8 cellular contexts compared by ENCODE assay signal in genomic region chrX:133776072-133776471, GRCh38.
DNase-seq lines count a peak whose midpoint lies in the region; ATAC-seq and TF ChIP-seq lines count a peak whose summit lies in the region.

No MANE protein-coding gene starts in this region.

- H3K9me3 ChIP-seq in RWPE2 (ENCODE audit: severe bottlenecking), result no peaks in the 10 kb centered on the region

- no peaks in the 10 kb centered on the region for H3K36me3 Mint-ChIP-seq in chondrocyte (ENCODE audit: low read depth)

- ATAC-seq in RWPE2 (ENCODE audit: low read depth) (no peak), HG03521 (IDR thresholded peaks at IDR 0.05; ENCODE audit: unreplicated experiment) (no peak), GM18907 (IDR thresholded peaks at IDR 0.05; ENCODE audit: unreplicated experiment) (no peak)

- peak; percentile 38 for TF ChIP-seq CTCF in RWPE2 (IDR thresholded peaks at IDR 0.05; ENCODE audit: poor library complexity, severe bottlenecking)
- peak; percentile 83 for TF ChIP-seq CTCF in chondrocyte (IDR thresholded peaks at IDR 0.05)

- H3K27ac Mint-ChIP-seq in chondrocyte (ENCODE audit: unreplicated experiment), result no peak overlapping the region

- no peaks in the 10 kb centered on the region for H3K27me3 Mint-ChIP-seq in chondrocyte (ENCODE audit: low read depth)

- H3K4me3 ChIP-seq in RWPE2 (ENCODE audit: severe bottlenecking), result no peak overlapping the region

- no peaks in the 10 kb centered on the region for H3K36me3 ChIP-seq in RWPE2 (ENCODE audit: low read depth)

- H3K4me3 Mint-ChIP-seq in chondrocyte (ENCODE audit: unreplicated experiment), result no peak overlapping the region

- no peaks in the 10 kb centered on the region for H3K27me3 ChIP-seq in RWPE2 (ENCODE audit: insufficient read depth, poor library complexity, severe bottlenecking)

- no peaks in the 10 kb centered on the region for H3K4me1 ChIP-seq in RWPE2 (ENCODE audit: insufficient read depth, poor library complexity, severe bottlenecking)

- no peak overlapping the region for H3K27ac ChIP-seq in RWPE2 (ENCODE audit: poor library complexity, severe bottlenecking)

- peaks cover 12% of the 10 kb centered on the region for H3K4me1 Mint-ChIP-seq in chondrocyte (ENCODE audit: low read depth)

- DNase-seq in NCI-H1417 (lab: John Stamatoyannopoulos, UW), result peak in 2 of 3 experiments; percentile 13 to 14
- DNase-seq in NCI-H1417 treated with DMSO at 0.1 percent for 48 hours (lab: John Stamatoyannopoulos, UW), result no peak
- no peak for DNase-seq in RWPE2 (ENCODE audit: low spot score)
- no peak for DNase-seq in chondrocyte (ENCODE audit: low spot score)
- DNase-seq in retina, result peak; percentile 17
- DNase-seq in mucosa of gallbladder (ENCODE audit: low spot score), result no peak

- no peaks in the 10 kb centered on the region for H3K9me3 Mint-ChIP-seq in chondrocyte (ENCODE audit: low read depth)

Comparison
In these comparisons a context has a peak if more than half of its experiments do, and no peak if none do; other contexts are left out.
1. DNase-seq: peak in NCI-H1417 (2 of 3) and retina (single experiment); none in NCI-H1417 treated with DMSO at 0.1 percent for 48 hours (single experiment), RWPE2 (single experiment), chondrocyte (single experiment) and mucosa of gallbladder (single experiment).